22 cellular contexts compared by ENCODE assay signal in genomic region chr7:29770371-29770770, GRCh38. TPM values are rescaled to one million over a fixed set of nuclear protein-coding genes. Genes with fewer than 3 reads are reported as not detected.
"Had no signal": no experiment of that assay in that cellular context is flagged by ENCODE, and none has a peak within 500 bp of the region (broad histone marks: within the 10 kb centered on the region; RNA-seq: fewer than 3 reads in every experiment).

No MANE protein-coding gene starts in this region.

- FAIRE-seq: HTR-8/SVneo, RCC 7860 had no signal

- H3K27ac Mint-ChIP-seq: IgD-negative memory B cell had no signal

- H3K9ac ChIP-seq: SK-N-SH had no signal

- H3K4me3 ChIP-seq: MG63 had no signal

- H3K36me3 ChIP-seq: MG63 had no signal

- H3K27ac ChIP-seq: HL-60 had no signal

- H3K9me3 ChIP-seq: MG63, SK-N-SH had no signal

- H3K4me2 ChIP-seq: SK-N-SH had no signal

- H3K4me1 Mint-ChIP-seq: IgD-negative memory B cell had no signal

- DNase-seq: Karpas-422, KBM-7, MG63, NCI-H1092 treated with DMSO at 0.1 percent for 48 hours, NCI-H1436, NCI-H187, NCI-H2029, NCI-H2081 treated with DMSO at 0.1 percent for 48 hours, NCI-H2171, NCI-H226, NCI-H446, NCI-H510A, NCI-H524 treated with DMSO at 0.1 percent for 48 hours, NCI-H69, NCI-H774, RPMI8226, SHP77 had no signal

- H3K4me3 Mint-ChIP-seq: IgD-negative memory B cell had no signal

RNA-seq across cellular contexts. Expression of gene WIPF3, which starts 35.9 kb away (rescaled TPM):
- polyA plus RNA-seq: IgD-negative memory B cell had no signal
